17 cellular contexts compared by ENCODE assay signal in the genomic region with DNA sequence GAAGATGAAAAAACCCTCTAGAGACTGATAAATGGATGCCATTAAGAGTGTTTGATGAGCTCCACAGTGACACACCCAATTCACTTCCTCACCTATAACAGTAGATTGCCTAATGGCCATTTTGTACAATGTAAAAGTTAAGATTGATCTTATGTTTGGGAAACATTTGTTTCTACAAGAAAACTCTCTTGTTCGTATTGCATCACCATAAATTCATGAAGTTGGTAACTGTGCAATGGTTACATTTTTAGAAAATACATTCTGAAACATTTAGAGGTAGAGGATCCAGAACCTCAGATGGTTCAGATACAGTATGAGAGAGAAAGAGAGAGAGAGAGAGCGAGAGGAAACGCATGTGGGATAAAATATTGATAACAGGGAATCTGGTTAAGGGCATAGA. TPM values are rescaled to one million over a fixed set of nuclear protein-coding genes. Genes with fewer than 3 reads are reported as not detected.
DNase-seq lines count a peak whose midpoint lies in the region; ATAC-seq and TF ChIP-seq lines count a peak whose summit lies in the region.
"Had no signal": no experiment of that assay in that cellular context is flagged by ENCODE, and none has a peak within 500 bp of the region (broad histone marks: within the 10 kb centered on the region; RNA-seq: fewer than 3 reads in every experiment).

No MANE protein-coding gene starts in this region.

- no peak overlapping the region for H3K4me3 Mint-ChIP-seq in chondrocyte (ENCODE audit: unreplicated experiment)
- no peak overlapping the region for H3K4me3 Mint-ChIP-seq in osteocyte (ENCODE audit: unreplicated experiment)
- H3K4me3 Mint-ChIP-seq: CD4-positive, alpha-beta memory T cell; HFFc6 had no signal

- H3K18ac ChIP-seq in IMR-90 (ENCODE audit: low read depth, low read length), result no peak overlapping the region

- H3K36me3 ChIP-seq in IMR-90 (ENCODE audit: control insufficient read depth, insufficient read depth, low read length) (no peaks in the 10 kb centered on the region), stomach (no peaks in the 10 kb centered on the region)
- H3K36me3 ChIP-seq: HAP-1 had no signal

- no peak for TF ChIP-seq EP300 in stomach (IDR thresholded peaks at IDR 0.05)

- H3K4me3 ChIP-seq in IMR-90 (ENCODE audit: insufficient read depth, low read depth, low read length), result no peak overlapping the region
- H3K4me3 ChIP-seq in stomach, result no peak overlapping the region
- H3K4me3 ChIP-seq: HAP-1 had no signal

- H3K27ac ChIP-seq in IMR-90 (ENCODE audit: insufficient read depth, low read length) (no peak overlapping the region), stomach (no peak overlapping the region)

- no peak overlapping the region for H2BK5ac ChIP-seq in IMR-90 (ENCODE audit: low read depth, low read length, poor library complexity, severe bottlenecking)

- WGBS in IMR-90 (ENCODE audit: extremely low coverage in 2 of 2, insufficient read length in 1 of 2), 2 experiments, result no CpG with 5 or more reads among the region's 3 CpGs
- 92 to 97% (median 94%) methylated on average over 3 of the region's 3 CpGs for WGBS in stomach, 5 donors

- H3K4me2 ChIP-seq in IMR-90 (ENCODE audit: low read depth, low read length), result no peak overlapping the region

- H4K5ac ChIP-seq in IMR-90 (ENCODE audit: low read depth, low read length), result no peak overlapping the region

- H3K23ac ChIP-seq in IMR-90 (ENCODE audit: low read depth, low read length), result no peak overlapping the region

- TF ChIP-seq POLR2A in IMR-90 (IDR thresholded peaks at IDR 0.05; ENCODE audit: low read depth, low read length) (no peak), stomach (IDR thresholded peaks at IDR 0.05) (no peak)

- TF ChIP-seq CTCF in IMR-90 (conservative IDR thresholded peaks at IDR 0.05; ENCODE audit: low read depth, low read length), result no peak
- no peak for TF ChIP-seq CTCF in chondrocyte (IDR thresholded peaks at IDR 0.05)
- TF ChIP-seq CTCF in osteocyte (IDR thresholded peaks at IDR 0.05), result no peak
- no peak for TF ChIP-seq CTCF in stomach (IDR thresholded peaks at IDR 0.05)

- no peak overlapping the region for H2BK20ac ChIP-seq in IMR-90 (ENCODE audit: low read depth, low read length)

- peak overlapping the region; percentile 66 for H3K27ac Mint-ChIP-seq in chondrocyte (ENCODE audit: unreplicated experiment)
- peak overlapping the region; percentile 50 for H3K27ac Mint-ChIP-seq in osteocyte (ENCODE audit: unreplicated experiment)
- H3K27ac Mint-ChIP-seq: CD4-positive, alpha-beta memory T cell; HFFc6 had no signal

- peaks cover 59% of the 10 kb centered on the region for H3K4me1 Mint-ChIP-seq in chondrocyte (ENCODE audit: low read depth)
- H3K4me1 Mint-ChIP-seq in osteocyte (ENCODE audit: unreplicated experiment), result peaks cover 46% of the 10 kb centered on the region
- H3K4me1 Mint-ChIP-seq: CD4-positive, alpha-beta memory T cell had no signal

- DNase-seq in IMR-90 (no peak), chondrocyte (ENCODE audit: low spot score) (no peak), osteocyte (ENCODE audit: extremely low spot score, unreplicated experiment) (no peak), head of caudate nucleus (no peak), stomach (no peak)
- DNase-seq: C1 segment of cervical spinal cord; Calu3; CD4-positive, alpha-beta memory T cell; COR-L47; DMS153; DND-41; GOT3; HFFc6 had no signal

- POLR2A ChIA-PET in IMR-90 (lab: Charles Lee; ENCODE audit: unreplicated experiment), result interaction anchor here (0.6 kb wide), 1 partner anchor 200 kb away, joined by 4 read pairs; no protein-coding TSS in a partner anchor

- TF ChIP-seq RAD21 in IMR-90 (IDR thresholded peaks at IDR 0.05; ENCODE audit: low read length), result no peak

- H4K20me1 ChIP-seq in IMR-90 (ENCODE audit: insufficient read depth, low read length), result no peaks in the 10 kb centered on the region

- H4K8ac ChIP-seq in IMR-90 (ENCODE audit: low read depth in 2 of 2, low read length in 2 of 2), result no peak overlapping the region

- H3K14ac ChIP-seq in IMR-90 (replicated peaks; ENCODE audit: low read depth, low read length), result no peak overlapping the region

- in situ Hi-C loops in IMR-90 (cut with MboI; ENCODE audit: low sequenced_read_pairs), result no loop called here

- dilution Hi-C loops in IMR-90 (cut with HindIII; ENCODE audit: low sequenced_read_pairs, unreplicated experiment), result no loop called here

- H3K9me1 ChIP-seq in IMR-90 (ENCODE audit: insufficient read depth, low read length), result no peaks in the 10 kb centered on the region

- H3K4ac ChIP-seq in IMR-90 (ENCODE audit: low read depth, low read length), result no peak overlapping the region

- intact Hi-C loops in IMR-90 (cut with micrococcal nuclease) (no loop called here), head of caudate nucleus (cut with DNase I) (no loop called here), stomach (cut with DNase I; ENCODE audit: low total_unique reads) (no loop called here)

- no peaks in the 10 kb centered on the region for H3K36me3 Mint-ChIP-seq in chondrocyte (ENCODE audit: low read depth)
- H3K36me3 Mint-ChIP-seq in osteocyte (ENCODE audit: unreplicated experiment), result no peaks in the 10 kb centered on the region
- H3K36me3 Mint-ChIP-seq: CD4-positive, alpha-beta memory T cell had no signal

- no peak overlapping the region for H2BK120ac ChIP-seq in IMR-90 (ENCODE audit: low read depth, low read length)

- BruUV-seq in IMR-90 (replicated peaks; lab: Mats Ljungman, UMichigan), result no TSS peak

- CTCF ChIA-PET in IMR-90 (lab: Yijun Ruan, JAX), result no interaction called here

- H2AK5ac ChIP-seq in IMR-90 (ENCODE audit: low read depth, low read length), result no peak overlapping the region

- H3K9me3 Mint-ChIP-seq in chondrocyte (ENCODE audit: low read depth) (no peaks in the 10 kb centered on the region), osteocyte (ENCODE audit: unreplicated experiment) (no peaks in the 10 kb centered on the region)
- H3K9me3 Mint-ChIP-seq: HFFc6 had no signal

- H2AK9ac ChIP-seq in IMR-90 (replicated peaks; ENCODE audit: low read depth, low read length, poor library complexity), result no peak overlapping the region

- H3K79me1 ChIP-seq in IMR-90 (ENCODE audit: low read depth in 1 of 2, low read length in 2 of 2), result no peaks in the 10 kb centered on the region

- peaks cover 3% of the 10 kb centered on the region for H3K27me3 ChIP-seq in IMR-90 (ENCODE audit: control insufficient read depth, insufficient read depth, low read length)
- H3K27me3 ChIP-seq in stomach, result no peaks in the 10 kb centered on the region

- H3K9ac ChIP-seq in IMR-90 (ENCODE audit: low read depth, low read length), result no peak overlapping the region

- H3K4me1 ChIP-seq in IMR-90 (ENCODE audit: control insufficient read depth, insufficient read depth, low read length) (no peaks in the 10 kb centered on the region), stomach (peaks cover 0 to 17% (median 5%) of the 10 kb centered on the region in 4 donors)

- no peak overlapping the region for H4K91ac ChIP-seq in IMR-90 (ENCODE audit: insufficient read depth, low read depth, low read length)

- H3K56ac ChIP-seq in IMR-90 (ENCODE audit: extremely low read depth, insufficient read depth, low read length), result no peak overlapping the region

- H3K27me3 Mint-ChIP-seq in chondrocyte (ENCODE audit: low read depth), result no peaks in the 10 kb centered on the region
- no peaks in the 10 kb centered on the region for H3K27me3 Mint-ChIP-seq in osteocyte (ENCODE audit: unreplicated experiment)

- H2AFZ ChIP-seq in IMR-90 (replicated peaks; ENCODE audit: low read length, poor library complexity), result no peak overlapping the region

- H3K9me3 ChIP-seq in IMR-90 (ENCODE audit: control insufficient read depth, insufficient read depth, low read length) (no peaks in the 10 kb centered on the region), stomach (no peaks in the 10 kb centered on the region)
- H3K9me3 ChIP-seq: HAP-1 had no signal

- no peak overlapping the region for H2BK15ac ChIP-seq in IMR-90 (ENCODE audit: low read depth, low read length)

- ATAC-seq in IMR-90 (ENCODE audit: low read depth) (no peak), GM18873 (IDR thresholded peaks at IDR 0.05; ENCODE audit: low FRiP score, unreplicated experiment) (no peak)

TF ChIP-seq in IMR-90, 13 proteins besides CTCF, POLR2A, EP300 and RAD21:
- TF ChIP-seq SMC3 (IDR thresholded peaks at IDR 0.05; ENCODE audit: low read depth, low read length) (no peak), CEBPB (IDR thresholded peaks at IDR 0.05; ENCODE audit: low read depth, low read length) (peak; percentile 56)

RNA-seq across cellular contexts. Expression of gene DAPL1, which starts 31.8 kb away (rescaled TPM):
- total RNA-seq in IMR-90 (2012; rRNA removed), result not detected in 2 replicates
- not detected in 2 replicates for polyA plus RNA-seq in IMR-90 (2012; rRNA removed)
- not detected in 2 replicates for polyA plus RNA-seq in IMR-90 (2012; cell fraction: cytosol; rRNA removed)
- polyA plus RNA-seq in IMR-90 (2012; cell fraction: nucleus; rRNA removed; ENCODE audit: low replicate concordance), result not detected in 2 replicates
- 0.57 to 1.4 TPM in 2 of 3 replicates, not detected in the other for total RNA-seq in chondrocyte
- not detected in 2 replicates for total RNA-seq in osteocyte
- not detected for total RNA-seq in stomach
- polyA plus RNA-seq in stomach, result 100 to 1,000 TPM in 1 of 3 donors, 1 to 10 TPM in 1, not detected in 1; 1.4 to 138 TPM
- total RNA-seq: A172; Calu3; CD4-positive, alpha-beta memory T cell; HFFc6 had no signal
- polyA plus RNA-seq: BJ; CD4-positive, alpha-beta memory T cell had no signal
